Comparison of ENCODE assay signal across 8 cellular contexts in the genomic region with DNA sequence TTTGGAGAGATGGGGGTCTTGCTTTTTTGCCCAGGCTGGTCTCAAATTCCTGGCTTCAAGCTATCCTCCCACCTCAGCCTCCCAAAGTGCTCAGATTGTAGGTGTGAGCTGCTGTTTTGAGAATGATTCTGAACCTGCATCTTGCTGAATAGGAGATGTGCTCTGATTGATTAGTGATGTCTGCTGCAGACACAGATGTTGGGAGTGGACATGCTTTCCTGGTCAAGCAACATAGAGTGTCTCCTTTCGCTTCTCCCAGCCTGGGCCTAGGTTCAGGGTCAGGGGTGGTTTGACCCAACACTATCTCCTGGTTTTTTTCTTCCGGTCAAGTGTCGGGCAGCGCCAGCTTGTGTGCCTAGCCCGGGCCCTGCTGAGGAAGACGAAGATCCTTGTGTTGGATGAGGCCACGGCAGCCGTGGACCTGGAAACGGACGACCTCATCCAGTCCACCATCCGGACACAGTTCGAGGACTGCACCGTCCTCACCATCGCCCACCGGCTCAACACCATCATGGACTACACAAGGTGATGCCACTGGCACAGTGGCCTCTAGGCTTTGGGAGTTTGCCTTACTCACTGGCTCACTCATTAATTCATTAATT.
"Had no signal": no experiment of that assay in that cellular context is flagged by ENCODE, and none has a peak within 500 bp of the region (broad histone marks: within the 10 kb centered on the region; RNA-seq: fewer than 3 reads in every experiment).

No MANE protein-coding gene starts in this region.

- H3K9me3 ChIP-seq: HAP-1 had no signal

- H2AFZ ChIP-seq: GM23248 had no signal

- H3K9ac ChIP-seq: GM23248 had no signal

- H3K9me3 Mint-ChIP-seq: HFFc6 had no signal

- ATAC-seq: HCT116 had no signal

- H3K4me3 Mint-ChIP-seq: HFFc6 had no signal

- DNase-seq: GM23248, GOT3, H7, HFFc6, IMR-90 had no signal

- H3K4me3 ChIP-seq: GM23248, HAP-1 had no signal

- H3K27ac Mint-ChIP-seq: HFFc6 had no signal

- H3K4me1 ChIP-seq: HAP-1 had no signal

- H3K27ac ChIP-seq: GM23248, HL-60 had no signal
